ENCODE assay signal across 8 cellular contexts in genomic region chr1:105793541-105794146, GRCh38.
DNase-seq lines count a peak whose midpoint lies in the region; ATAC-seq and TF ChIP-seq lines count a peak whose summit lies in the region.

No MANE protein-coding gene starts in this region.

- H3K79me1 ChIP-seq in mesendoderm (ENCODE audit: low read length), result no peaks in the 10 kb centered on the region

- H2AK5ac ChIP-seq in mesendoderm (ENCODE audit: low read length), result no peak overlapping the region

- DNase-seq in AG04449 (ENCODE audit: low read depth, low spot score), result no peak
- DNase-seq in NCI-H526 treated with DMSO at 0.1 percent for 48 hours (lab: John Stamatoyannopoulos, UW), result peak; percentile 36
- DNase-seq in mammary epithelial cell, result peak; percentile 1
- peak; percentile 57 for DNase-seq in mesendoderm
- no peak for DNase-seq in stimulated activated naive CD4-positive, alpha-beta T cell treated with Interleukin-2 at 50 U/mL for 16 hours (lab: John Stamatoyannopoulos, UW)
- no peak for DNase-seq in activated T-cell treated with anti-CD3 and anti-CD28 coated beads for 4 hours

- in situ Hi-C loops in mammary epithelial cell (cut with MboI; ENCODE audit: low sequenced_read_pairs in 2 of 2), result loop anchor here in 1 of 2 donors (25.0 kb wide), 1 partner anchor 1006 kb away; no protein-coding TSS in a partner anchor

- H3K4me3 ChIP-seq in AG04449 (ENCODE audit: low read depth, low read length), result no peak overlapping the region
- H3K4me3 ChIP-seq in mammary epithelial cell (replicated peaks in 1 of 3; ENCODE audit: insufficient read depth in 1 of 3, low read depth in 2 of 3, low read length in 3 of 3), result no peak overlapping the region
- H3K4me3 ChIP-seq in mesendoderm (ENCODE audit: low read length), result no peak overlapping the region

- dilution Hi-C loops in mammary epithelial cell (cut with HindIII; ENCODE audit: low sequenced_read_pairs), result no loop called here

- ATAC-seq in HG03378 (IDR thresholded peaks at IDR 0.05; ENCODE audit: unreplicated experiment), result peak; percentile 73

- peak; percentile 52 for TF ChIP-seq CTCF in AG04449 (IDR thresholded peaks at IDR 0.05; ENCODE audit: insufficient read depth, low read length, missing control alignments)
- peak; percentile 72 for TF ChIP-seq CTCF in GM12872 (IDR thresholded peaks at IDR 0.05; ENCODE audit: insufficient read depth, low read depth, low read length)
- TF ChIP-seq CTCF in mammary epithelial cell (conservative IDR thresholded peaks at IDR 0.05 in 1 of 2, IDR thresholded peaks at IDR 0.05 in 1 of 2; ENCODE audit: extremely low read depth in 1 of 2, insufficient read depth in 1 of 2, low read depth in 1 of 2, low read length in 2 of 2), result peak; percentile 73 to 74

- WGBS in mammary epithelial cell (ENCODE audit: low coverage, missing lambda C conversion rate), result 92% methylated on average over 1 of the region's 1 CpG
- WGBS in mesendoderm (ENCODE audit: extremely low coverage, insufficient coverage, low lambda C conversion rate), result no CpG with 5 or more reads among the region's 1 CpG

- H4K20me1 ChIP-seq in mammary epithelial cell (ENCODE audit: insufficient read depth, low read length), result no peaks in the 10 kb centered on the region

- no peak overlapping the region for H2AFZ ChIP-seq in mammary epithelial cell (ENCODE audit: low read depth, low read length)

- H3K36me3 ChIP-seq in mammary epithelial cell (ENCODE audit: insufficient read depth, low read length) (no peaks in the 10 kb centered on the region), mesendoderm (ENCODE audit: control insufficient read depth, insufficient read depth, low read length) (no peaks in the 10 kb centered on the region)

- no peak overlapping the region for H3K23ac ChIP-seq in mesendoderm (ENCODE audit: low read length)

- H3K27ac ChIP-seq in mammary epithelial cell (ENCODE audit: insufficient read depth, low read depth, low read length) (no peak overlapping the region), mesendoderm (ENCODE audit: low read depth, low read length) (no peak overlapping the region)

- no peak overlapping the region for H3K18ac ChIP-seq in mesendoderm (ENCODE audit: low read length)

- no peak overlapping the region for H2BK5ac ChIP-seq in mesendoderm (ENCODE audit: low read length)

- H3K4ac ChIP-seq in mesendoderm (ENCODE audit: low read depth, low read length), result no peak overlapping the region

- CTCF ChIA-PET in AG04449 (lab: Yijun Ruan, JAX), result interaction anchor here (0.7 to 4.2 kb wide), 2 partner anchors 10 to 1014 kb away, joined by 4 to 21 read pairs; no protein-coding TSS in a partner anchor
- CTCF ChIA-PET in mammary epithelial cell (lab: Charles Lee; ENCODE audit: low non-redundant PET), result interaction anchor here (0.7 kb wide), 1 partner anchor 1013 kb away, joined by 4 read pairs; no protein-coding TSS in a partner anchor

- no peak overlapping the region for H3K56ac ChIP-seq in mesendoderm (ENCODE audit: low read length)

- POLR2A ChIA-PET in AG04449 (lab: Yijun Ruan, JAX), result no interaction called here

- H3K9ac ChIP-seq in mammary epithelial cell (ENCODE audit: insufficient read depth, low read length) (no peak overlapping the region), mesendoderm (ENCODE audit: low read length) (no peak overlapping the region)

- BruUV-seq in mammary epithelial cell (replicated peaks; lab: Mats Ljungman, UMichigan), result no TSS peak

- H3K79me2 ChIP-seq in mammary epithelial cell (ENCODE audit: insufficient read depth, low read length) (no peaks in the 10 kb centered on the region), mesendoderm (ENCODE audit: control insufficient read depth, insufficient read depth, low read length) (no peaks in the 10 kb centered on the region)

- H3K27me3 ChIP-seq in mammary epithelial cell (ENCODE audit: insufficient read depth, low read length) (no peaks in the 10 kb centered on the region), mesendoderm (ENCODE audit: insufficient read depth, low read length, poor library complexity) (no peaks in the 10 kb centered on the region)

- H3K9me3 ChIP-seq in mammary epithelial cell (replicated peaks; ENCODE audit: insufficient read depth, low read length), result no peaks in the 10 kb centered on the region

- H3K4me1 ChIP-seq in mammary epithelial cell (ENCODE audit: insufficient read depth, low read length), result no peaks in the 10 kb centered on the region
- H3K4me1 ChIP-seq in mesendoderm (ENCODE audit: control insufficient read depth, low read depth, low read length), result no peaks in the 10 kb centered on the region

- H3K4me2 ChIP-seq in mammary epithelial cell (ENCODE audit: insufficient read depth, low read depth, low read length), result no peak overlapping the region
- H3K4me2 ChIP-seq in mesendoderm (ENCODE audit: low read length), result no peak overlapping the region

- no peak overlapping the region for H2BK120ac ChIP-seq in mesendoderm (ENCODE audit: low read depth, low read length)

- no peak overlapping the region for H2BK15ac ChIP-seq in mesendoderm (replicated peaks; ENCODE audit: low read depth)

- intact Hi-C loops in mammary epithelial cell (cut with micrococcal nuclease), result no loop called here

- no peak overlapping the region for H4K8ac ChIP-seq in mesendoderm (ENCODE audit: low read depth, low read length)

- no peak overlapping the region for H4K5ac ChIP-seq in mesendoderm (ENCODE audit: low read length)

Comparison
In these comparisons a context has a peak if more than half of its experiments do, and no peak if none do; other contexts are left out.
1. DNase-seq: peak in NCI-H526 treated with DMSO at 0.1 percent for 48 hours (single experiment), mammary epithelial cell (single experiment) and mesendoderm (single experiment); none in AG04449 (single experiment), stimulated activated naive CD4-positive, alpha-beta T cell treated with Interleukin-2 at 50 U/mL for 16 hours (single experiment) and activated T-cell treated with anti-CD3 and anti-CD28 coated beads for 4 hours (single experiment).
2. Peak in every context shown above with its lines, with median percentiles within 50 percentile points of each other: CTCF ChIP-seq.